ENCODE assay signal across 21 cellular contexts in genomic region chr1:190578531-190578930, GRCh38.
"Had no signal": no experiment of that assay in that cellular context is flagged by ENCODE, and none has a peak within 500 bp of the region (broad histone marks: within the 10 kb centered on the region; RNA-seq: fewer than 3 reads in every experiment).

No MANE protein-coding gene starts in this region.

- H3K9me3 ChIP-seq: gastrocnemius medialis, psoas muscle, tibial nerve, uterus had no signal

- H3K27ac Mint-ChIP-seq: activated naive CD4-positive, alpha-beta T cell treated with anti-CD3 and anti-CD28 coated beads, Interleukin-2, amount 50 U/mL, for 72 hours; activated T-cell treated with anti-CD3 and anti-CD28 coated beads, Interleukin-2, amount 50 U/mL, for 72 hours; nephron progenitor cell; stimulated activated naive CD8-positive, alpha-beta T cell treated with anti-CD3 and anti-CD28 coated beads, Interleukin-15, Interleukin-2, amounts not matched to agents 100 ng/mL and 50 ng/mL, for 24 hours had no signal

- DNase-seq: activated CD4-positive, alpha-beta T cell treated with anti-CD3 and anti-CD28 coated beads for 1 hour; activated CD4-positive, alpha-beta T cell treated with anti-CD3 and anti-CD28 coated beads, Interleukin-2, amount 50 U/mL, for 4 hours; activated gamma-delta T cell; activated T-cell treated with anti-CD3 and anti-CD28 coated beads, Interleukin-2, amount 50 U/mL, for 72 hours; erythroblast; gastrocnemius medialis; head of caudate nucleus; kidney; midbrain; nephron progenitor cell; occipital lobe; psoas muscle; right cardiac atrium; stimulated activated CD4-positive, alpha-beta T cell treated with anti-CD3 and anti-CD28 coated beads, Interleukin-2, amount 100 ng/mL, for 24 hours; uterus had no signal

- ATAC-seq: activated naive CD4-positive, alpha-beta T cell treated with anti-CD3 and anti-CD28 coated beads, Interleukin-2, amount 50 U/mL, for 72 hours; activated T-cell treated with anti-CD3 and anti-CD28 coated beads, Interleukin-2, amount 50 U/mL, for 72 hours; gastrocnemius medialis; left lobe of liver; psoas muscle; right cardiac atrium had no signal

- H3K9me3 Mint-ChIP-seq: nephron progenitor cell had no signal

- H3K4me1 Mint-ChIP-seq: nephron progenitor cell had no signal

- H3K4me3 Mint-ChIP-seq: activated T-cell treated with anti-CD3 and anti-CD28 coated beads, Interleukin-2, amount 50 U/mL, for 72 hours; nephron progenitor cell; stimulated activated naive CD8-positive, alpha-beta T cell treated with anti-CD3 and anti-CD28 coated beads, Interleukin-15, Interleukin-2, amounts not matched to agents 100 ng/mL and 50 ng/mL, for 24 hours had no signal

- H3K27me3 Mint-ChIP-seq: stimulated activated naive CD8-positive, alpha-beta T cell treated with anti-CD3 and anti-CD28 coated beads, Interleukin-15, Interleukin-2, amounts not matched to agents 100 ng/mL and 50 ng/mL, for 24 hours had no signal

- H3K36me3 ChIP-seq: cardiac muscle cell, gastrocnemius medialis, tibial nerve, uterus had no signal

- H3K27me3 ChIP-seq: cardiac muscle cell, gastrocnemius medialis, tibial nerve, uterus had no signal

- H3K4me3 ChIP-seq: cardiac muscle cell, gastrocnemius medialis, lung, psoas muscle, uterus had no signal

- H3K36me3 Mint-ChIP-seq: activated naive CD4-positive, alpha-beta T cell treated with anti-CD3 and anti-CD28 coated beads, Interleukin-2, amount 50 U/mL, for 72 hours had no signal

- H3K27ac ChIP-seq: cardiac muscle cell, gastrocnemius medialis, psoas muscle, uterus had no signal

- H3K4me1 ChIP-seq: gastrocnemius medialis, psoas muscle, uterus had no signal
